In the genomic region with DNA sequence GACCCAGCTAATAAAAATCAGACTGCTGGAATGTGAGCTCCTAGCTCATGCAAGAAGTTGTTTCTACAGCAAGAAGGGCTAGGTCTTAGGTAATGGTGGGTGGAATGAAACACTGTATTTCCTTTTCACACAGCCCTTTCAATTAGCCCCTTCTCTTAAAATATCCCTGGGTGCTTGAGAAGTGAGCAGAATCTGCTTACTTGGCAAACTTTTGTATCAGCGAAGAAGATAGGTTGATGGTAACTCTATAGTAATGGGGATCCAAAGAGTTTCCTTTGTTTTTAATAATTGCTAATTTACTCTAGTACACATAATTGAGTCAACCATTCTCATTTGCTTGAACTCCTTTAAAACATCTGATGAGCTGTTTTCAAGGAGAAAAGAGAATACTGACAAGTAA, we compare ENCODE assay signal across 11 cellular contexts.
"Had no signal": no experiment of that assay in that cellular context is flagged by ENCODE, and none has a peak within 500 bp of the region (broad histone marks: within the 10 kb centered on the region; RNA-seq: fewer than 3 reads in every experiment).

No MANE protein-coding gene starts in this region.

- H3K4me3 Mint-ChIP-seq: GM23338, H9, HFFc6 had no signal

- ATAC-seq: GM23338, HCT116 had no signal

- H3K27ac Mint-ChIP-seq: GM23338, H9, HFFc6 had no signal

- H2AFZ ChIP-seq: GM23248, GM23338 had no signal

- H3K4me2 ChIP-seq: GM23338 had no signal

- H3K4me3 ChIP-seq: GM23248, GM23338, HAP-1 had no signal

- H3K36me3 ChIP-seq: HAP-1 had no signal

- H3K9ac ChIP-seq: GM23248 had no signal

- H3K9me3 ChIP-seq: HAP-1 had no signal

- DNase-seq: GM23248, GOT3, H7, H9, HCEC 1CT, HFFc6 had no signal

- FAIRE-seq: H1, H54 had no signal

- H3K27ac ChIP-seq: GM23248 had no signal

- H3K9me3 Mint-ChIP-seq: GM23338, H9 had no signal
